ENCODE assay signal across 16 cellular contexts in genomic region chr2:70049261-70049660, GRCh38.
"Had no signal": no experiment of that assay in that cellular context is flagged by ENCODE, and none has a peak within 500 bp of the region (broad histone marks: within the 10 kb centered on the region; RNA-seq: fewer than 3 reads in every experiment).

No MANE protein-coding gene starts in this region.

- DNase-seq: activated CD4-positive, alpha-beta T cell treated with anti-CD3 and anti-CD28 coated beads for 4 hours; activated naive CD4-positive, alpha-beta T cell treated with anti-CD3 and anti-CD28 coated beads for 36 hours; brain microvascular endothelial cell; effector CD4-positive, alpha-beta T cell; heart left ventricle; left ventricle myocardium inferior; mammary epithelial cell; stimulated activated CD4-positive, alpha-beta T cell treated with anti-CD3 and anti-CD28 coated beads, Interleukin-4, amount 100 ng/mL, for 1 hour; thyroid gland had no signal

- H3K4me3 Mint-ChIP-seq: activated naive CD4-positive, alpha-beta T cell treated with anti-CD3 and anti-CD28 coated beads for 36 hours; WTC11 had no signal

- H3K27ac Mint-ChIP-seq: activated naive CD4-positive, alpha-beta T cell treated with anti-CD3 and anti-CD28 coated beads for 36 hours; WTC11 had no signal

- H3K36me3 ChIP-seq: brain microvascular endothelial cell, thyroid gland had no signal

- H3K27me3 ChIP-seq: brain microvascular endothelial cell, esophagus muscularis mucosa, gastroesophageal sphincter, heart left ventricle, thyroid gland had no signal

- H3K4me3 ChIP-seq: coronary artery, esophagus muscularis mucosa, gastroesophageal sphincter, heart left ventricle, left ventricle myocardium inferior, smooth muscle cell, thyroid gland had no signal

- ATAC-seq: gastroesophageal sphincter, heart left ventricle, sciatic nerve, WTC11 had no signal

- H3K9me3 Mint-ChIP-seq: activated naive CD4-positive, alpha-beta T cell treated with anti-CD3 and anti-CD28 coated beads for 36 hours; WTC11 had no signal

- H3K4me1 ChIP-seq: parathyroid adenoma had no signal

- H3K9me3 ChIP-seq: esophagus muscularis mucosa, gastroesophageal sphincter, heart left ventricle, left ventricle myocardium inferior, thyroid gland had no signal

- H3K27ac ChIP-seq: brain microvascular endothelial cell, coronary artery, esophagus muscularis mucosa, gastroesophageal sphincter, left ventricle myocardium inferior, parathyroid adenoma, thyroid gland had no signal
